15 cellular contexts compared by ENCODE assay signal in the genomic region with DNA sequence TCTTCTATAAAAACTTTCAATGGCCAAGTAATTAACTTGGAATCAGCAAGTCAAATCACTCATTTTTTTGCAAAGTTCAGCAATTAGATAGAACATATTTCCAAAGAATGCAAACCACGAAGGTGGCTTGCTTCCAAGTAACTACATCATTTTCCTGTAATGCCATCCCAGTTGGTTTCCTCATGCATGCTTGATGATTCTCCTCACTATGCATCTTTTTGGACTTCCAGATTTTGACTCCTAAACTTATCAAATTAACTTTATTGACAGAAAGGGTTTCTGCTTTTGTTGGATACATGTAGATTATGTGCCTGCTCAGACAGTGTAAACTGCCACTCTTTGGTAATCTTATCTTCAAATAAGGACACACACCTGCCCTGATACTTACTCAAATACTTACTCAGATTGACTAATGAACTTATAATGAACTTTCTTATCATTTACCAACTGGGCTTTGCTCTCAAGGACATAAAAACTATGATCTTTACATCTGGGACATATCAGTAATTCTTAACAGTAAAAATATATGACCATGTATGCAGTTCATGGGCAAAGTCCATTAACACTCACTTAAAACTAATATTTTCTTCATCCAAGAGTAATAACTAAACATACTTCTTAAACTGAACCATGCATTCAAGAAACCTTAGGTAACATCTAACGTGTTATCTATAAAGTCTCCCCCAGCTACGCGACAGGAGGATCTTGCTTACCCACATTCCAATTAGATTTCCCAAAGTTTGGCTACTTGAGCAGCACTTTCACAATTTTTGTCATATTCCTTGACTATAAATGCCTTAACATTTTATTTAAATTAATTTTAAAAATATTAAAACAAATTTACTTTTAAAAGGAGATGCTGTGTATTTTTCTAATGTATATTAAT. TPM values are rescaled to one million over a fixed set of nuclear protein-coding genes. Genes with fewer than 3 reads are reported as not detected.
DNase-seq lines count a peak whose midpoint lies in the region; ATAC-seq, FAIRE-seq and TF ChIP-seq lines count a peak whose summit lies in the region.
"Had no signal": no experiment of that assay in that cellular context is flagged by ENCODE, and none has a peak within 500 bp of the region (broad histone marks: within the 10 kb centered on the region; RNA-seq: fewer than 3 reads in every experiment).

No MANE protein-coding gene starts in this region.

- DNase-seq in COLO829 (ENCODE audit: low spot score): peak; percentile 3
- peak; percentile 63 for DNase-seq in PC-3
- DNase-seq in epithelial cell of proximal tubule (ENCODE audit: low read depth): peak; percentile 85
- no peak for DNase-seq in pancreas
- DNase-seq in NCI-H524 treated with DMSO at 0.1 percent for 48 hours (lab: John Stamatoyannopoulos, UW): no peak
- DNase-seq in activated CD4-positive, CD25-positive, alpha-beta regulatory T cell treated with anti-CD3 and anti-CD28 coated beads, Interleukin-2, amount 50 U/mL, for 72 hours: no peak
- DNase-seq: activated T-cell treated with anti-CD3 and anti-CD28 coated beads, Interleukin-2, amount 50 U/mL, for 4 hours; caudate nucleus; glutamatergic neuron; NCI-H2029 had no signal

- no peak overlapping the region for H3K9ac ChIP-seq in PC-3 (ENCODE audit: low read length)

- peaks cover 6% of the 10 kb centered on the region for H3F3A ChIP-seq in PC-3 (ENCODE audit: low read length, unreplicated experiment)

- BruUV-seq in PC-3 (replicated peaks; lab: Mats Ljungman, UMichigan): no TSS peak

- WGBS in pancreas, 2 donors: 40 to 49% methylated on average over 4 of the region's 4 CpGs

- H4K20me1 ChIP-seq in PC-3 (ENCODE audit: low read length): peaks cover 14% of the 10 kb centered on the region; the same call in 1 of the 2 replicates

- TF ChIP-seq CTCF in PC-3 (conservative IDR thresholded peaks at IDR 0.05; ENCODE audit: low read depth, low read length) (no peak), epithelial cell of proximal tubule (conservative IDR thresholded peaks at IDR 0.05; ENCODE audit: low read depth, low read length) (no peak), pancreas (IDR thresholded peaks at IDR 0.05) (no peak)

- H3K9me3 ChIP-seq in PC-3 (ENCODE audit: low read length) (no peaks in the 10 kb centered on the region), pancreas (no peaks in the 10 kb centered on the region)

- peak overlapping the region; percentile 21; the same call in 1 of the 2 replicates for H3K4me2 ChIP-seq in PC-3 (ENCODE audit: low read length)

- CTCF ChIA-PET in PC-3 (lab: Charles Lee): no interaction called here

- H3K27me3 ChIP-seq in PC-3 (ENCODE audit: low read length) (no peaks in the 10 kb centered on the region), pancreas (peaks cover 0 to 4% (median 0%) of the 10 kb centered on the region in 4 donors)

- no peak overlapping the region for H3K27ac ChIP-seq in PC-3 (ENCODE audit: low read length)
- H3K27ac ChIP-seq in pancreas: no peak overlapping the region

- intact Hi-C loops in PC-3 (cut with micrococcal nuclease): no loop called here
- intact Hi-C loops in pancreas (cut with DNase I): no loop called here

- H3K4me3 ChIP-seq in PC-3 (ENCODE audit: low read length) (no peak overlapping the region), epithelial cell of proximal tubule (ENCODE audit: low read depth, low read length) (no peak overlapping the region), pancreas (no peak overlapping the region)

- H3K79me2 ChIP-seq in PC-3 (ENCODE audit: low read length): peaks cover 24% of the 10 kb centered on the region

- peaks cover 16% of the 10 kb centered on the region for H3K36me3 ChIP-seq in PC-3 (ENCODE audit: low read depth, low read length)
- H3K36me3 ChIP-seq in pancreas: no peaks in the 10 kb centered on the region

- no peaks in the 10 kb centered on the region for H3K9me2 ChIP-seq in PC-3 (replicated peaks; ENCODE audit: low read length)

- no peak for FAIRE-seq in pancreas (lab: Jason Lieb, UNC)
- FAIRE-seq: TTC549 had no signal

- H3K4me1 ChIP-seq in PC-3 (ENCODE audit: insufficient read depth, low read length) (peaks cover 28% of the 10 kb centered on the region), pancreas (no peaks in the 10 kb centered on the region)

- no peak overlapping the region for H2AFZ ChIP-seq in PC-3 (ENCODE audit: low read length)

- POLR2A ChIA-PET in PC-3 (lab: Charles Lee; ENCODE audit: unreplicated experiment): no interaction called here

- peak; percentile 7; the same call in 1 of the 2 replicates for ATAC-seq in PC-3
- peak in 3 of 4 donors; percentile 18 to 24 (median 22) for ATAC-seq in pancreas
- ATAC-seq in GM18519 (IDR thresholded peaks at IDR 0.05; ENCODE audit: low FRiP score, unreplicated experiment): no peak
- no peak for ATAC-seq in HG03520 (IDR thresholded peaks at IDR 0.05; ENCODE audit: unreplicated experiment)
- ATAC-seq: activated T-cell treated with anti-CD3 and anti-CD28 coated beads, Interleukin-2, amount 50 U/mL, for 4 hours had no signal

RNA-seq across cellular contexts. Expression of a gene that starts 25.0 kb away (rescaled TPM):
- total RNA-seq in PC-3 (2014; rRNA removed) (0.33 and 1.6 TPM in 2 replicates), epithelial cell of proximal tubule (not detected in 2 replicates), pancreas (not detected)
- under 1 TPM in 1 of 2 donors, not detected in 1; 0.12 TPM for polyA plus RNA-seq in pancreas
- total RNA-seq: activated T-cell treated with anti-CD3 and anti-CD28 coated beads, Interleukin-2, amount 50 U/mL, for 4 hours; mononuclear cell had no signal
- polyA plus RNA-seq: IgD-negative memory B cell had no signal

Comparison
In these comparisons a context has a peak if more than half of its experiments do, and no peak if none do; other contexts are left out.
1. DNase-seq: peak in COLO829 (single experiment), PC-3 (single experiment) and epithelial cell of proximal tubule (single experiment); none in pancreas (0 of 6), NCI-H524 treated with DMSO at 0.1 percent for 48 hours (single experiment) and activated CD4-positive, CD25-positive, alpha-beta regulatory T cell treated with anti-CD3 and anti-CD28 coated beads, Interleukin-2, amount 50 U/mL, for 72 hours (single experiment).
2. ATAC-seq: peak in PC-3 (single experiment) and pancreas (3 of 4); none in GM18519 (single experiment) and HG03520 (single experiment).